ENCODE assay signal across 1 cellular context in the genomic region with DNA sequence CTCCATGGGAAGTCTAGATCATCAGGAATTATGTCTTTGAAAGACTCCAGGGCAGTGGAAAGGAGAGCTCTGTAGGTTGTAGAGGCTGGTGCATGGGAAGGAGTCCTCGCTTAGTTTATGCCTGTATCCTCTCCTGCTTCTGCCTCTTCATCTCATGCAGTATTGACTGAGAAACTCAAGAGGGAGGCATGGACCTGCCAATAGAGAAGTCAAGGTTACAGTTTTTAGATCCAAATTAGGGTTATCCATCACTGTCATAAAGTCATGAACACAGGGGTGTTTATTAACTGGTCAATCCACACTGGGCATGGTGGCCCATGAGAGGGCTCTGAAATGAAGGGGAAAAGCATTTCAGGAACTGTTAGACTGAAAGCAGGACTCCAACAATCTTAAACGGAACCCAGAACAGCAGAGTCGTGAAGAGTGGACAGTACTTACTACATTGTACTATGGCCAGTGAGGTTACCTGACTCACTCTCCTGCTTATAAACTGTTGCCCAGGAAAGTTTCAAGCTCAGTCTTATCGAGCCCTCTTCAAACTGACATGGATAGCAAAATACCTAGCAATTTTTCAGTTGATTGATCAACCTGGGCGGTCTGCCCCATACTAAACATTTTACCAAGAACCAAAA.
TF ChIP-seq lines count a peak whose summit lies in the region.

No MANE protein-coding gene starts in this region.

TF ChIP-seq in GM12878, 131 proteins besides CTCF, POLR2A, EP300 and RAD21:
- no peak for TF ChIP-seq ZBTB4 (CRISPR knock-in tag; IDR thresholded peaks at IDR 0.05)
- TF ChIP-seq IKZF1 (conservative IDR thresholded peaks at IDR 0.05): no peak
- TF ChIP-seq DPF2 (IDR thresholded peaks at IDR 0.05): no peak
- TF ChIP-seq WRNIP1 (IDR thresholded peaks at IDR 0.05; ENCODE audit: borderline replicate concordance, low read depth, low read length): no peak
- no peak for TF ChIP-seq CHD2 (IDR thresholded peaks at IDR 0.05; ENCODE audit: borderline replicate concordance, low read depth, low read length)
- TF ChIP-seq, protein P1, sequence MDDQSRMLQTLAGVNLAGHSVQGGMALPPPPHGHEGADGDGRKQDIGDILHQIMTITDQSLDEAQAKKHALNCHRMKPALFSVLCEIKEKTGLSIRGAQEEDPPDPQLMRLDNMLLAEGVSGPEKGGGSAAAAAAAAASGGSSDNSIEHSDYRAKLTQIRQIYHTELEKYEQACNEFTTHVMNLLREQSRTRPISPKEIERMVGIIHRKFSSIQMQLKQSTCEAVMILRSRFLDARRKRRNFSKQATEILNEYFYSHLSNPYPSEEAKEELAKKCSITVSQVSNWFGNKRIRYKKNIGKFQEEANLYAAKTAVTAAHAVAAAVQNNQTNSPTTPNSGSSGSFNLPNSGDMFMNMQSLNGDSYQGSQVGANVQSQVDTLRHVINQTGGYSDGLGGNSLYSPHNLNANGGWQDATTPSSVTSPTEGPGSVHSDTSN (IDR thresholded peaks at IDR 0.05; ENCODE audit: insufficient replicate concordance, low read depth, low read length): peak; percentile 65
- no peak for TF ChIP-seq BHLHE40 (IDR thresholded peaks at IDR 0.05; ENCODE audit: borderline replicate concordance in 1 of 2, low read depth in 2 of 2, low read length in 1 of 2)
- TF ChIP-seq, protein P2, sequence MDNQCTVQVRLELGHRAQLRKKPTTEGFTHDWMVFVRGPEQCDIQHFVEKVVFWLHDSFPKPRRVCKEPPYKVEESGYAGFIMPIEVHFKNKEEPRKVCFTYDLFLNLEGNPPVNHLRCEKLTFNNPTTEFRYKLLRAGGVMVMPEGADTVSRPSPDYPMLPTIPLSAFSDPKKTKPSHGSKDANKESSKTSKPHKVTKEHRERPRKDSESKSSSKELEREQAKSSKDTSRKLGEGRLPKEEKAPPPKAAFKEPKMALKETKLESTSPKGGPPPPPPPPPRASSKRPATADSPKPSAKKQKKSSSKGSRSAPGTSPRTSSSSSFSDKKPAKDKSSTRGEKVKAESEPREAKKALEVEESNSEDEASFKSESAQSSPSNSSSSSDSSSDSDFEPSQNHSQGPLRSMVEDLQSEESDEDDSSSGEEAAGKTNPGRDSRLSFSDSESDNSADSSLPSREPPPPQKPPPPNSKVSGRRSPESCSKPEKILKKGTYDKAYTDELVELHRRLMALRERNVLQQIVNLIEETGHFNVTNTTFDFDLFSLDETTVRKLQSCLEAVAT (IDR thresholded peaks at IDR 0.05): peak; percentile 68; the same call in 1 of the 2 replicates
- TF ChIP-seq ESRRA (IDR thresholded peaks at IDR 0.05; ENCODE audit: low read length): no peak
- 0 out of 2 replicates have a peak, but pooled peaks have one; percentile 23 for TF ChIP-seq FOXM1 (IDR thresholded peaks at IDR 0.05; ENCODE audit: low read depth, low read length)
- TF ChIP-seq HDGF (IDR thresholded peaks at IDR 0.05): no peak
- TF ChIP-seq RBBP5 (conservative IDR thresholded peaks at IDR 0.05): no peak
- TF ChIP-seq NR2C1 (IDR thresholded peaks at IDR 0.05): no peak
- TF ChIP-seq TCF7 (IDR thresholded peaks at IDR 0.05; ENCODE audit: borderline replicate concordance): no peak
- no peak for TF ChIP-seq E4F1 (IDR thresholded peaks at IDR 0.05; ENCODE audit: borderline replicate concordance, partially characterized antibody)
- TF ChIP-seq USF1 (IDR thresholded peaks at IDR 0.05; ENCODE audit: borderline replicate concordance, extremely low read length, insufficient read depth, low read depth, low read length): no peak
- TF ChIP-seq ATF3 (IDR thresholded peaks at IDR 0.05; ENCODE audit: borderline replicate concordance, extremely low read depth, low read depth, low read length): no peak
- TF ChIP-seq PKNOX1 (IDR thresholded peaks at IDR 0.05): peak; percentile 91
- no peak for TF ChIP-seq FOS (IDR thresholded peaks at IDR 0.05; ENCODE audit: borderline replicate concordance, extremely low read depth, insufficient read length)
- no peak for TF ChIP-seq CEBPZ (IDR thresholded peaks at IDR 0.05; ENCODE audit: low read depth, low read length)
- TF ChIP-seq ZNF217 (IDR thresholded peaks at IDR 0.05): no peak
- no peak for TF ChIP-seq CREM (IDR thresholded peaks at IDR 0.05; ENCODE audit: low read depth)
- TF ChIP-seq USF2 (IDR thresholded peaks at IDR 0.05; ENCODE audit: borderline replicate concordance, low read depth, low read length): no peak
- TF ChIP-seq MEF2A (IDR thresholded peaks at IDR 0.05; ENCODE audit: insufficient read depth, low read depth, low read length): no peak
- 0 out of 2 replicates have a peak, but pooled peaks have one; percentile 54 for TF ChIP-seq ZNF207 (IDR thresholded peaks at IDR 0.05; ENCODE audit: borderline replicate concordance)
- TF ChIP-seq SMC3 (IDR thresholded peaks at IDR 0.05; ENCODE audit: borderline replicate concordance, low read length): peak; percentile 80
- no peak for TF ChIP-seq SREBF1 (IDR thresholded peaks at IDR 0.05; ENCODE audit: low read length)
- no peak for TF ChIP-seq BACH1 (IDR thresholded peaks at IDR 0.05; ENCODE audit: borderline replicate concordance)
